ENCODE assay signal across 8 cellular contexts in genomic region chr6:37696841-37697735, GRCh38. TPM values are rescaled to one million over a fixed set of nuclear protein-coding genes. Genes with fewer than 3 reads are reported as not detected.
DNase-seq lines count a peak whose midpoint lies in the region; ATAC-seq, FAIRE-seq and TF ChIP-seq lines count a peak whose summit lies in the region.

No MANE protein-coding gene starts in this region.

- no TSS peak for BruUV-seq in A673 (replicated peaks; lab: Mats Ljungman, UMichigan)

- no peak for FAIRE-seq in GM19239 (lab: Jason Lieb, UNC)

- H3K4me3 ChIP-seq in A673 (ENCODE audit: low read depth, low read length, poor library complexity, severe bottlenecking) (peak overlapping the region; percentile 63), body of pancreas (peak overlapping the region in 1 of 2 donors; percentile 41)

- H3K36me3 ChIP-seq in A673 (ENCODE audit: insufficient read depth, low read length, poor library complexity, severe bottlenecking) (no peaks in the 10 kb centered on the region), body of pancreas (replicated peaks in 1 of 2; ENCODE audit: insufficient read depth in 1 of 2, low read depth in 2 of 2) (no peaks in the 10 kb centered on the region)

- H3K27ac ChIP-seq in A673 (ENCODE audit: low read depth, low read length, poor library complexity, severe bottlenecking) (no peak overlapping the region), body of pancreas (peak overlapping the region in 1 of 4 donors; percentile 15)

- intact Hi-C loops in A673 (cut with micrococcal nuclease; ENCODE audit: unreplicated experiment) = loop anchor here (5.0 kb wide), 2 partner anchors 315 to 795 kb away; no protein-coding TSS in a partner anchor
- intact Hi-C loops in body of pancreas (cut with DNase I) = no loop called here

- 0 to 2% methylated on average over 22 to 102 of the region's 120 CpGs for WGBS in body of pancreas, 2 donors

- H3K9me3 ChIP-seq in A673 (ENCODE audit: low read depth, low read length, poor library complexity, severe bottlenecking) = no peaks in the 10 kb centered on the region
- H3K9me3 ChIP-seq in body of pancreas = no peaks in the 10 kb centered on the region

- TF ChIP-seq CTCF in A673 (conservative IDR thresholded peaks at IDR 0.05; ENCODE audit: low read depth, low read length) = 0 out of 2 replicates have a peak, but pooled peaks have one; percentile 17
- TF ChIP-seq CTCF in body of pancreas (IDR thresholded peaks at IDR 0.05) = peak in 1 of 7 experiments; percentile 9

- H3K27me3 ChIP-seq in A673 (replicated peaks; ENCODE audit: insufficient read depth, low read depth, low read length, poor library complexity) = peaks cover 55% of the 10 kb centered on the region
- peaks cover 0 to 15% of the 10 kb centered on the region in 2 donors for H3K27me3 ChIP-seq in body of pancreas

- ATAC-seq in body of pancreas = peak; percentile 9
- no peak for ATAC-seq in GM21360 (IDR thresholded peaks at IDR 0.05; ENCODE audit: unreplicated experiment)

- CTCF ChIA-PET in A673 (lab: Charles Lee) = no interaction called here

- DNase-seq in A673 (ENCODE audit: low spot score) = peak; percentile 47
- peak; percentile 51 for DNase-seq in GM19239 (ENCODE audit: insufficient read length, low spot score)
- DNase-seq in SW480 (ENCODE audit: low spot score) = peak; percentile 6
- peak in 2 of 4 donors; percentile 30 to 35 for DNase-seq in body of pancreas
- DNase-seq in left kidney (ENCODE audit: low read depth, low spot score) = peak; percentile 64
- DNase-seq in stimulated activated CD8-positive, alpha-beta memory T cell treated with anti-CD3 and anti-CD28 coated beads, Interleukin-2, amount 100 ng/mL, for 48 hours (ENCODE audit: low read depth in 2 of 2) = peak; percentile 13 to 40
- DNase-seq in NCI-H2029 (lab: John Stamatoyannopoulos, UW) = no peak

- POLR2A ChIA-PET in A673 (lab: Charles Lee; ENCODE audit: low non-redundant PET) = interaction anchor here (0.7 kb wide), 1 partner anchor 1636 kb away, joined by 8 read pairs; no protein-coding TSS in a partner anchor

- H3K4me1 ChIP-seq in A673 (ENCODE audit: insufficient read depth, low read length, poor library complexity, severe bottlenecking) (peaks cover 13% of the 10 kb centered on the region), body of pancreas (peaks cover 36% of the 10 kb centered on the region)

- no peak for TF ChIP-seq POLR2A in body of pancreas (IDR thresholded peaks at IDR 0.05)

RNA-seq across cellular contexts. Expression of gene MDGA1, which starts 0.6 kb away (rescaled TPM):
- 4.2 and 5.0 TPM in 2 replicates for total RNA-seq in A673 (2021)
- 1 to 10 TPM in 1 of 2 donors, under 1 TPM in 1; 0.33 to 1.0 TPM for total RNA-seq in body of pancreas
